8 cellular contexts compared by ENCODE assay signal in the genomic region with DNA sequence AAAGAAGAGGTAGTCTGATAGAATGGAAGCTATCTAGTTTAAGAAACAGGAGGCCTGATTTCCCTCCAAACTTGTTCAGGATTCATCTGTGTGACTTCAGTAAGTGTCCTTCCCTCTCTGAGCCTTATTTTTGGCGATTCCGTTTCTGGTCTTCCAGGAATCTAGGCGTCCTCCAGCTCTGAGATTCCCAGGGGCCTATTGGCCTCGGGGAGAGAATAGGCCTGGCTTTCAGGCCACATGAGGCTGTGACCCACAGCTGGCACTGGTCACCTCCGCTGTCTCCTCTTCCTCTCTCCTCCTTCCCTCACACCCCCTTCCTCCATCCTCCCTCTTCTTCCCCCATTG.
A peak's percentile ranks its signal among the peaks of the same experiment; 100 is the strongest.
DNase-seq lines count a peak whose midpoint lies in the region; ATAC-seq, FAIRE-seq and TF ChIP-seq lines count a peak whose summit lies in the region.

No MANE protein-coding gene starts in this region.

- peaks cover 5 to 26% (median 14%) of the 10 kb centered on the region in 4 donors for H3K4me1 Mint-ChIP-seq in naive thymus-derived CD8-positive, alpha-beta T cell

- H3K27ac ChIP-seq in right cardiac atrium (ENCODE audit: low read length) (no peak overlapping the region), endothelial cell of umbilical vein (ENCODE audit: insufficient read depth, low read depth, low read length) (no peak overlapping the region), urinary bladder (ENCODE audit: low read depth) (no peak overlapping the region)

- dilution Hi-C loops in endothelial cell of umbilical vein (cut with MboI; ENCODE audit: extremely low pct_ligation_motif_present, low sequenced_read_pairs): no loop called here

- DNase-seq in right cardiac atrium: no peak
- DNase-seq in Right ventricle myocardium inferior (ENCODE audit: missing footprints): no peak
- DNase-seq in endothelial cell of umbilical vein (ENCODE audit: low read depth, low spot score): no peak
- no peak for DNase-seq in naive thymus-derived CD8-positive, alpha-beta T cell
- no peak for DNase-seq in DMS 273 treated with DMSO at 0.1 percent for 48 hours (lab: John Stamatoyannopoulos, UW)

- no peak for TF ChIP-seq POLR2A in endothelial cell of umbilical vein (IDR thresholded peaks at IDR 0.05; ENCODE audit: low read depth, low read length)

- peak overlapping the region in 1 of 10 donors; percentile 44 for H3K27ac Mint-ChIP-seq in naive thymus-derived CD8-positive, alpha-beta T cell

- no peaks in the 10 kb centered on the region for H3K79me2 ChIP-seq in endothelial cell of umbilical vein (ENCODE audit: control insufficient read depth, insufficient read depth, low read length)

- H3K4me3 ChIP-seq in right cardiac atrium (ENCODE audit: low read length) (peak overlapping the region; percentile 50), endothelial cell of umbilical vein (replicated peaks in 1 of 3; ENCODE audit: insufficient read depth in 1 of 3, low read depth in 1 of 3, low read length in 3 of 3) (peak overlapping the region in 1 of 3 experiments; percentile 33), urinary bladder (ENCODE audit: low read depth, low read length) (peak overlapping the region; percentile 18)

- POLR2A ChIA-PET in endothelial cell of umbilical vein (lab: Charles Lee): interaction anchor here (0.7 to 0.8 kb wide), 2 partner anchors 33 to 199 kb away, joined by 4 read pairs; a partner anchor contains a TSS
- POLR2A ChIA-PET in naive thymus-derived CD8-positive, alpha-beta T cell (lab: Charles Lee): no interaction called here

- no peak for TF ChIP-seq CTCF in endothelial cell of umbilical vein (IDR thresholded peaks at IDR 0.05; ENCODE audit: extremely low read depth in 1 of 2, insufficient read depth in 1 of 2, low read depth in 1 of 2, low read length in 2 of 2)

- no peaks in the 10 kb centered on the region for H3K9me1 ChIP-seq in endothelial cell of umbilical vein (replicated peaks; ENCODE audit: control insufficient read depth, extremely low read depth, insufficient read depth, low read length)

- no peak for FAIRE-seq in endothelial cell of umbilical vein (lab: Jason Lieb, UNC)

- ATAC-seq in right cardiac atrium (no peak), Right ventricle myocardium inferior (no peak), GM18870 (IDR thresholded peaks at IDR 0.05; ENCODE audit: unreplicated experiment) (no peak), HG02763 (IDR thresholded peaks at IDR 0.05; ENCODE audit: unreplicated experiment) (no peak)
- ATAC-seq in naive thymus-derived CD8-positive, alpha-beta T cell: no peak

- H3K9ac ChIP-seq in endothelial cell of umbilical vein (replicated peaks; ENCODE audit: extremely low read depth, insufficient read depth, low read length): no peak overlapping the region

- H4K20me1 ChIP-seq in endothelial cell of umbilical vein (replicated peaks; ENCODE audit: control insufficient read depth, extremely low read depth, insufficient read depth, low read length): no peaks in the 10 kb centered on the region

- CTCF ChIA-PET in endothelial cell of umbilical vein (lab: Charles Lee): interaction anchor here (0.7 to 10.4 kb wide), 11 partner anchors 15 to 354 kb away, joined by 3 to 171 read pairs (median 4); a partner anchor contains a TSS

- peaks cover 30 to 66% (median 52%) of the 10 kb centered on the region in 5 donors for H3K27me3 Mint-ChIP-seq in naive thymus-derived CD8-positive, alpha-beta T cell

- H3K4me1 ChIP-seq in right cardiac atrium (ENCODE audit: control insufficient read depth, insufficient read depth, low read length): peaks cover 2% of the 10 kb centered on the region
- no peaks in the 10 kb centered on the region for H3K4me1 ChIP-seq in endothelial cell of umbilical vein (ENCODE audit: control insufficient read depth, extremely low read depth, insufficient read depth, low read length)
- peaks cover 2% of the 10 kb centered on the region for H3K4me1 ChIP-seq in urinary bladder (ENCODE audit: insufficient read depth)

- peaks cover 0 to 24% (median 17%) of the 10 kb centered on the region in 9 donors for H3K9me3 Mint-ChIP-seq in naive thymus-derived CD8-positive, alpha-beta T cell

- H3K27me3 ChIP-seq in right cardiac atrium (ENCODE audit: control insufficient read depth, insufficient read depth) (no peaks in the 10 kb centered on the region), endothelial cell of umbilical vein (ENCODE audit: control insufficient read depth in 2 of 2, insufficient read depth in 2 of 2, low read length in 2 of 2) (peaks cover 12 to 14% of the 10 kb centered on the region in 2 experiments)

- no peaks in the 10 kb centered on the region for H3K9me3 ChIP-seq in right cardiac atrium (ENCODE audit: control insufficient read depth, low read length)
- H3K9me3 ChIP-seq in endothelial cell of umbilical vein (replicated peaks; ENCODE audit: control insufficient read depth, insufficient read depth, low read length): no peaks in the 10 kb centered on the region

- H3K36me3 ChIP-seq in endothelial cell of umbilical vein (ENCODE audit: control insufficient read depth in 2 of 2, extremely low read depth in 1 of 2, insufficient read depth in 2 of 2, low read length in 2 of 2) (no peaks in the 10 kb centered on the region), urinary bladder (ENCODE audit: insufficient read depth) (no peaks in the 10 kb centered on the region)

- BruUV-seq in endothelial cell of umbilical vein (replicated peaks; lab: Mats Ljungman, UMichigan): no TSS peak

- H3K36me3 Mint-ChIP-seq in naive thymus-derived CD8-positive, alpha-beta T cell: peaks cover 0 to 18% (median 8%) of the 10 kb centered on the region in 3 donors

- H3K4me3 Mint-ChIP-seq in naive thymus-derived CD8-positive, alpha-beta T cell: peak overlapping the region; percentile 21 to 92 (median 81)

- H2AFZ ChIP-seq in endothelial cell of umbilical vein (ENCODE audit: low read depth, low read length): peak overlapping the region; percentile 48

- peak overlapping the region; percentile 1 for H3K4me2 ChIP-seq in endothelial cell of umbilical vein (ENCODE audit: insufficient read depth, low read length)

- WGBS in right cardiac atrium: 19% methylated on average over 5 of the region's 5 CpGs
- 28% methylated on average over 5 of the region's 5 CpGs for WGBS in urinary bladder

- intact Hi-C loops in right cardiac atrium (cut with DNase I): loop anchor here in 1 of 4 donors (10.0 kb wide), 1 partner anchor 172 kb away; no protein-coding TSS in a partner anchor
- intact Hi-C loops in Right ventricle myocardium inferior (cut with DNase I): loop anchor here (5.0 to 10.0 kb wide), 3 partner anchors 54 to 98 kb away; a partner anchor contains a TSS
- intact Hi-C loops in endothelial cell of umbilical vein (cut with micrococcal nuclease): loop anchor here (2.0 kb wide), 2 partner anchors 36 to 96 kb away; no protein-coding TSS in a partner anchor

TF ChIP-seq in endothelial cell of umbilical vein, 7 proteins besides CTCF, POLR2A, EP300 and RAD21:
- no peak for TF ChIP-seq GATA2 (IDR thresholded peaks at IDR 0.05; ENCODE audit: insufficient read depth, insufficient read length, low read depth, low read length)
- no peak for TF ChIP-seq POLR2AphosphoS5 (IDR thresholded peaks at IDR 0.05; ENCODE audit: insufficient read depth, low read depth, low read length)
- TF ChIP-seq JUN (IDR thresholded peaks at IDR 0.05; ENCODE audit: borderline replicate concordance, insufficient read depth, insufficient read length, low read depth): no peak
- TF ChIP-seq MYC (IDR thresholded peaks at IDR 0.05; ENCODE audit: low read depth, low read length): no peak
- TF ChIP-seq, protein P1, sequence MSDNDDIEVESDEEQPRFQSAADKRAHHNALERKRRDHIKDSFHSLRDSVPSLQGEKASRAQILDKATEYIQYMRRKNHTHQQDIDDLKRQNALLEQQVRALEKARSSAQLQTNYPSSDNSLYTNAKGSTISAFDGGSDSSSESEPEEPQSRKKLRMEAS (IDR thresholded peaks at IDR 0.05; ENCODE audit: insufficient read depth, insufficient read length): no peak
- no peak for TF ChIP-seq EZH2 (IDR thresholded peaks at IDR 0.05; ENCODE audit: borderline replicate concordance, low read depth, low read length, severe bottlenecking)
- no peak for TF ChIP-seq FOS (IDR thresholded peaks at IDR 0.05; ENCODE audit: borderline replicate concordance, insufficient read depth, low read length)
